In the genomic region with DNA sequence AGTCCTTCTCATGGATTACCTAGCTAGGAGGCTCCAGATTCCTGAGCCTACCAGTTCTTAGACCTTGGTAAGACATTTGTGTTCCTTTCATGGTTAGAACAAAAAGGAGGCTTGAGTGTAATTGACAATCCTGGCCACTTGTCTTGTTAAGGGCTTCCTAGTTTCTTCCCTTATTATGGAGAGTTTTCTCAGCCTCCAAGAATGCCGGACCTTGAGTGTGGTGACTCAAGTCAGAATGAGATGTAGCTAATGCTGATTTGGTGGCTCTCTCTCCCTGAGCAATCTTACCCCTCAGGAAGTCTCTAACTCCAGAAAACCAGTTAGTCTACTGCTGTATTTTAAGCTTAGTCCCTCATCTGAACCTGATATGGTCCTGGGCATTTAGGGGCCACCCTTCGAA, we compare ENCODE assay signal across 20 cellular contexts. TPM values are rescaled to one million over a fixed set of nuclear protein-coding genes. Genes with fewer than 3 reads are reported as not detected.
DNase-seq lines count a peak whose midpoint lies in the region; ATAC-seq and TF ChIP-seq lines count a peak whose summit lies in the region.
"Had no signal": no experiment of that assay in that cellular context is flagged by ENCODE, and none has a peak within 500 bp of the region (broad histone marks: within the 10 kb centered on the region; RNA-seq: fewer than 3 reads in every experiment).

No MANE protein-coding gene starts in this region.

- H3K4me3 Mint-ChIP-seq in WTC11: no peak overlapping the region
- no peak overlapping the region for H3K4me3 Mint-ChIP-seq in memory B cell
- H3K4me3 Mint-ChIP-seq: CD4-positive, alpha-beta memory T cell; T-cell had no signal

- TF ChIP-seq CTCF in WTC11 (IDR thresholded peaks at IDR 0.05): no peak

- H3K27me3 Mint-ChIP-seq in WTC11 (ENCODE audit: low read depth): no peaks in the 10 kb centered on the region; the same call in 1 of the 2 replicates
- H3K27me3 Mint-ChIP-seq in memory B cell: no peaks in the 10 kb centered on the region
- H3K27me3 Mint-ChIP-seq: CD4-positive, alpha-beta memory T cell; T-cell had no signal

- H3K9me3 Mint-ChIP-seq in WTC11 (peaks cover 12% of the 10 kb centered on the region), memory B cell (no peaks in the 10 kb centered on the region)
- peaks cover 5 to 7% of the 10 kb centered on the region in 2 donors for H3K9me3 Mint-ChIP-seq in activated naive CD4-positive, alpha-beta T cell treated with anti-CD3 and anti-CD28 coated beads, Interleukin-2, amount 50 U/mL, for 72 hours
- H3K9me3 Mint-ChIP-seq: CD4-positive, alpha-beta memory T cell; T-cell had no signal

- POLR2A ChIA-PET in WTC11 (lab: Charles Lee): no interaction called here

- H3K36me3 Mint-ChIP-seq in WTC11: no peaks in the 10 kb centered on the region
- peaks cover 30% of the 10 kb centered on the region for H3K36me3 Mint-ChIP-seq in memory B cell
- H3K36me3 Mint-ChIP-seq in activated naive CD4-positive, alpha-beta T cell treated with anti-CD3 and anti-CD28 coated beads, Interleukin-2, amount 50 U/mL, for 72 hours: peaks cover 9 to 32% of the 10 kb centered on the region in 2 donors

- H3K4me1 Mint-ChIP-seq in WTC11 (peaks cover 16% of the 10 kb centered on the region), memory B cell (no peaks in the 10 kb centered on the region)

- CTCF ChIA-PET in WTC11 (lab: Charles Lee): interaction anchor here (1.2 kb wide), 1 partner anchor 19 kb away, joined by 8 read pairs; no protein-coding TSS in a partner anchor

- DNase-seq in HT1080 (ENCODE audit: low read depth) (peak; percentile 32), WTC11 (ENCODE audit: low spot score) (no peak), memory B cell (ENCODE audit: low spot score in 2 of 2) (no peak), NCI-H2107 treated with DMSO at 0.1 percent for 48 hours (lab: John Stamatoyannopoulos, UW; ENCODE audit: unreplicated experiment) (no peak), SW 1271 (lab: John Stamatoyannopoulos, UW) (no peak)
- DNase-seq in activated naive CD4-positive, alpha-beta T cell treated with anti-CD3 and anti-CD28 coated beads, Interleukin-2, amount 50 U/mL, for 72 hours (ENCODE audit: low spot score in 2 of 2): no peak
- DNase-seq: CD4-positive, alpha-beta memory T cell; DND-41; NCI-H1092; NCI-H1436; NCI-H1930; NCI-H2227 treated with DMSO at 0.1 percent for 48 hours; NCI-H510A; NCI-H748 treated with DMSO at 0.1 percent for 48 hours; T-cell had no signal

- ATAC-seq in WTC11: peak; percentile 38; the same call in 1 of the 2 replicates
- no peak for ATAC-seq in memory B cell (ENCODE audit: low read depth)
- ATAC-seq in activated naive CD4-positive, alpha-beta T cell treated with anti-CD3 and anti-CD28 coated beads, Interleukin-2, amount 50 U/mL, for 72 hours: no peak
- no peak for ATAC-seq in HG03280 (IDR thresholded peaks at IDR 0.05; ENCODE audit: unreplicated experiment)
- ATAC-seq: K562, Panc1, SK-N-SH treated with all-trans-retinoic acid at 6 μM for 48 hours, T-cell had no signal

- H3K27ac Mint-ChIP-seq in WTC11: no peak overlapping the region
- H3K27ac Mint-ChIP-seq in memory B cell: peak overlapping the region; percentile 6
- no peak overlapping the region for H3K27ac Mint-ChIP-seq in activated naive CD4-positive, alpha-beta T cell treated with anti-CD3 and anti-CD28 coated beads, Interleukin-2, amount 50 U/mL, for 72 hours
- H3K27ac Mint-ChIP-seq: T-cell had no signal

TF ChIP-seq in WTC11, 78 proteins besides CTCF, POLR2A, EP300 and RAD21 (continues in another document):
- TF ChIP-seq HMGA2 (CRISPR knock-in tag; IDR thresholded peaks at IDR 0.05): no peak
- TF ChIP-seq, protein P1, sequence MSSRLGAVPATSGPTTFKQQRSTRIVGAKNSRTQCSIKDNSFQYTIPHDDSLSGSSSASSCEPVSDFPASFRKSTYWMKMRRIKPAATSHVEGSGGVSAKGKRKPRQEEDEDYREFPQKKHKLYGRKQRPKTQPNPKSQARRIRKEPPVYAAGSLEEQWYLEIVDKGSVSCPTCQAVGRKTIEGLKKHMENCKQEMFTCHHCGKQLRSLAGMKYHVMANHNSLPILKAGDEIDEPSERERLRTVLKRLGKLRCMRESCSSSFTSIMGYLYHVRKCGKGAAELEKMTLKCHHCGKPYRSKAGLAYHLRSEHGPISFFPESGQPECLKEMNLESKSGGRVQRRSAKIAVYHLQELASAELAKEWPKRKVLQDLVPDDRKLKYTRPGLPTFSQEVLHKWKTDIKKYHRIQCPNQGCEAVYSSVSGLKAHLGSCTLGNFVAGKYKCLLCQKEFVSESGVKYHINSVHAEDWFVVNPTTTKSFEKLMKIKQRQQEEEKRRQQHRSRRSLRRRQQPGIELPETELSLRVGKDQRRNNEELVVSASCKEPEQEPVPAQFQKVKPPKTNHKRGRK (CRISPR knock-in tag; IDR thresholded peaks at IDR 0.05; ENCODE audit: borderline replicate concordance): no peak
- TF ChIP-seq, protein P2, sequence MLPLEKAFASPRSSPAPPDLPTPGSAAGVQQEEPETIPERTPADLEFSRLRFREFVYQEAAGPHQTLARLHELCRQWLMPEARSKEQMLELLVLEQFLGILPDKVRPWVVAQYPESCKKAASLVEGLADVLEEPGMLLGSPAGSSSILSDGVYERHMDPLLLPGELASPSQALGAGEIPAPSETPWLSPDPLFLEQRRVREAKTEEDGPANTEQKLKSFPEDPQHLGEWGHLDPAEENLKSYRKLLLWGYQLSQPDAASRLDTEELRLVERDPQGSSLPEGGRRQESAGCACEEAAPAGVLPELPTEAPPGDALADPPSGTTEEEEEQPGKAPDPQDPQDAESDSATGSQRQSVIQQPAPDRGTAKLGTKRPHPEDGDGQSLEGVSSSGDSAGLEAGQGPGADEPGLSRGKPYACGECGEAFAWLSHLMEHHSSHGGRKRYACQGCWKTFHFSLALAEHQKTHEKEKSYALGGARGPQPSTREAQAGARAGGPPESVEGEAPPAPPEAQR (CRISPR knock-in tag; IDR thresholded peaks at IDR 0.05): no peak
- TF ChIP-seq USF1 (CRISPR knock-in tag; IDR thresholded peaks at IDR 0.05): no peak
- TF ChIP-seq, protein P3, sequence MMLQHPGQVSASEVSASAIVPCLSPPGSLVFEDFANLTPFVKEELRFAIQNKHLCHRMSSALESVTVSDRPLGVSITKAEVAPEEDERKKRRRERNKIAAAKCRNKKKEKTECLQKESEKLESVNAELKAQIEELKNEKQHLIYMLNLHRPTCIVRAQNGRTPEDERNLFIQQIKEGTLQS (CRISPR knock-in tag; conservative IDR thresholded peaks at IDR 0.05): no peak
- no peak for TF ChIP-seq SMAD3 (CRISPR knock-in tag; IDR thresholded peaks at IDR 0.05; ENCODE audit: borderline replicate concordance)
- TF ChIP-seq, protein P4, sequence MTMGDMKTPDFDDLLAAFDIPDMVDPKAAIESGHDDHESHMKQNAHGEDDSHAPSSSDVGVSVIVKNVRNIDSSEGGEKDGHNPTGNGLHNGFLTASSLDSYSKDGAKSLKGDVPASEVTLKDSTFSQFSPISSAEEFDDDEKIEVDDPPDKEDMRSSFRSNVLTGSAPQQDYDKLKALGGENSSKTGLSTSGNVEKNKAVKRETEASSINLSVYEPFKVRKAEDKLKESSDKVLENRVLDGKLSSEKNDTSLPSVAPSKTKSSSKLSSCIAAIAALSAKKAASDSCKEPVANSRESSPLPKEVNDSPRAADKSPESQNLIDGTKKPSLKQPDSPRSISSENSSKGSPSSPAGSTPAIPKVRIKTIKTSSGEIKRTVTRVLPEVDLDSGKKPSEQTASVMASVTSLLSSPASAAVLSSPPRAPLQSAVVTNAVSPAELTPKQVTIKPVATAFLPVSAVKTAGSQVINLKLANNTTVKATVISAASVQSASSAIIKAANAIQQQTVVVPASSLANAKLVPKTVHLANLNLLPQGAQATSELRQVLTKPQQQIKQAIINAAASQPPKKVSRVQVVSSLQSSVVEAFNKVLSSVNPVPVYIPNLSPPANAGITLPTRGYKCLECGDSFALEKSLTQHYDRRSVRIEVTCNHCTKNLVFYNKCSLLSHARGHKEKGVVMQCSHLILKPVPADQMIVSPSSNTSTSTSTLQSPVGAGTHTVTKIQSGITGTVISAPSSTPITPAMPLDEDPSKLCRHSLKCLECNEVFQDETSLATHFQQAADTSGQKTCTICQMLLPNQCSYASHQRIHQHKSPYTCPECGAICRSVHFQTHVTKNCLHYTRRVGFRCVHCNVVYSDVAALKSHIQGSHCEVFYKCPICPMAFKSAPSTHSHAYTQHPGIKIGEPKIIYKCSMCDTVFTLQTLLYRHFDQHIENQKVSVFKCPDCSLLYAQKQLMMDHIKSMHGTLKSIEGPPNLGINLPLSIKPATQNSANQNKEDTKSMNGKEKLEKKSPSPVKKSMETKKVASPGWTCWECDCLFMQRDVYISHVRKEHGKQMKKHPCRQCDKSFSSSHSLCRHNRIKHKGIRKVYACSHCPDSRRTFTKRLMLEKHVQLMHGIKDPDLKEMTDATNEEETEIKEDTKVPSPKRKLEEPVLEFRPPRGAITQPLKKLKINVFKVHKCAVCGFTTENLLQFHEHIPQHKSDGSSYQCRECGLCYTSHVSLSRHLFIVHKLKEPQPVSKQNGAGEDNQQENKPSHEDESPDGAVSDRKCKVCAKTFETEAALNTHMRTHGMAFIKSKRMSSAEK (CRISPR knock-in tag; IDR thresholded peaks at IDR 0.05; ENCODE audit: borderline replicate concordance): no peak
- TF ChIP-seq ATF1 (CRISPR knock-in tag; IDR thresholded peaks at IDR 0.05): no peak

RNA-seq across cellular contexts. Expression of gene CHI3L2, which starts 14.3 kb away (rescaled TPM):
- total RNA-seq in HT1080 (2014; rRNA removed; shearing (Covaris generic)): 1.0 and 1.5 TPM in 2 replicates
- polyA plus RNA-seq in HT1080 (2015; cell fraction: cytosol; rRNA removed): 1.0 and 1.1 TPM in 2 replicates
- polyA plus RNA-seq in HT1080 (2015; cell fraction: nucleus; rRNA removed): 0.64 and 1.1 TPM in 2 replicates
- total RNA-seq in WTC11 (2021): 0.41 to 0.61 TPM (median 0.41 TPM) in 3 replicates
- total RNA-seq in activated naive CD4-positive, alpha-beta T cell treated with anti-CD3 and anti-CD28 coated beads, Interleukin-2, amount 50 U/mL, for 72 hours: 10 to 100 TPM; 13.8 to 25.0 TPM
- total RNA-seq: H1 had no signal
- polyA plus RNA-seq: H1 had no signal

RNA-seq across cellular contexts. Expression of gene DENND2D, which starts 41.4 kb away (rescaled TPM):
- total RNA-seq in HT1080 (2014; rRNA removed; shearing (Covaris generic)): not detected in 2 replicates
- 0.07 TPM in 1 of 2 replicates, not detected in the other for polyA plus RNA-seq in HT1080 (2015; cell fraction: cytosol; rRNA removed)
- not detected in 2 replicates for polyA plus RNA-seq in HT1080 (2015; cell fraction: nucleus; rRNA removed)
- total RNA-seq in WTC11 (2021): 2.1 to 2.9 TPM (median 2.2 TPM) in 3 replicates
- total RNA-seq in activated naive CD4-positive, alpha-beta T cell treated with anti-CD3 and anti-CD28 coated beads, Interleukin-2, amount 50 U/mL, for 72 hours: 100 to 1,000 TPM; 213 to 221 TPM

RNA-seq across cellular contexts. Expression of gene CHIA, which starts 48.9 kb away (rescaled TPM):
- not detected in 2 replicates for total RNA-seq in HT1080 (2014; rRNA removed; shearing (Covaris generic))
- polyA plus RNA-seq in HT1080 (2015; cell fraction: cytosol; rRNA removed): not detected in 2 replicates
- polyA plus RNA-seq in HT1080 (2015; cell fraction: nucleus; rRNA removed): not detected in 2 replicates
- not detected in 3 replicates for total RNA-seq in WTC11 (2021)
- total RNA-seq in activated naive CD4-positive, alpha-beta T cell treated with anti-CD3 and anti-CD28 coated beads, Interleukin-2, amount 50 U/mL, for 72 hours: under 1 TPM in 1 of 2 donors, not detected in 1; 0.25 TPM
- total RNA-seq: CD4-positive, alpha-beta memory T cell; H1; K562; T-cell had no signal
- polyA plus RNA-seq: CD4-positive, alpha-beta memory T cell; H1; K562 had no signal

Comparison
In these comparisons a context has a peak if more than half of its experiments do, and no peak if none do; other contexts are left out.
1. RNA of gene DENND2D, which starts 41.4 kb away (total RNA-seq): 213 to 221 TPM in activated naive CD4-positive, alpha-beta T cell treated with anti-CD3 and anti-CD28 coated beads, Interleukin-2, amount 50 U/mL, for 72 hours; 2.1 to 2.9 TPM in WTC11 and not detected in HT1080; every median in the first group is over 10 times any median in the second.